In genomic region chr17:50647187-50647586, GRCh38 we compare ENCODE assay signal across 2 cellular contexts.
TF ChIP-seq lines count a peak whose summit lies in the region.

No MANE protein-coding gene starts in this region.

TF ChIP-seq in IMR-90, 13 proteins besides CTCF, POLR2A, EP300 and RAD21 (continued from another document):
- TF ChIP-seq USF2 (IDR thresholded peaks at IDR 0.05; ENCODE audit: low read depth, low read length), result no peak
- no peak for TF ChIP-seq RCOR1 (IDR thresholded peaks at IDR 0.05; ENCODE audit: insufficient replicate concordance, low read length)
- no peak for TF ChIP-seq ELK1 (IDR thresholded peaks at IDR 0.05; ENCODE audit: borderline replicate concordance, low read depth, low read length)
- no peak for TF ChIP-seq MXI1 (IDR thresholded peaks at IDR 0.05; ENCODE audit: borderline replicate concordance, low read depth, low read length)
TF ChIP-seq in IMR-90: peak in this region for 0.

TF ChIP-seq in SK-N-SH treated with all-trans-retinoic acid at 6 μM for 48 hours, 23 proteins besides CTCF, POLR2A, EP300 and RAD21 (continued from another document):
- no peak for TF ChIP-seq PATZ1 (CRISPR knock-in tag; IDR thresholded peaks at IDR 0.05; ENCODE audit: borderline replicate concordance)
